1 cellular context compared by ENCODE assay signal in genomic region chr11:22192642-22193347, GRCh38.
TF ChIP-seq lines count a peak whose summit lies in the region.

Gene ANO5, plus strand, starts transcription at chr11:22193085. Its CDS starts 408 bp downstream, at chr11:22193493.

TF ChIP-seq in K562, 482 proteins besides CTCF, POLR2A, EP300 and RAD21 (continued from another document):
- TF ChIP-seq TRIM25 (IDR thresholded peaks at IDR 0.05; ENCODE audit: borderline replicate concordance) (no peak), POLR3G (IDR thresholded peaks at IDR 0.05; ENCODE audit: extremely low read depth, insufficient read length, insufficient replicate concordance) (no peak), ZNF263 (CRISPR knock-in tag; IDR thresholded peaks at IDR 0.05; ENCODE audit: borderline replicate concordance) (peak; percentile 75), CBX5 (IDR thresholded peaks at IDR 0.05; ENCODE audit: borderline replicate concordance, low read depth) (no peak), USF2 (CRISPR knock-in tag; IDR thresholded peaks at IDR 0.05) (no peak), ZNF133 (CRISPR knock-in tag; IDR thresholded peaks at IDR 0.05) (no peak), REST (CRISPR knock-in tag; IDR thresholded peaks at IDR 0.05; ENCODE audit: low read depth) (no peak), TFAM (CRISPR knock-in tag; conservative IDR thresholded peaks at IDR 0.05) (no peak), ZNF431 (CRISPR knock-in tag; IDR thresholded peaks at IDR 0.05) (no peak), ZBTB34 (CRISPR knock-in tag; IDR thresholded peaks at IDR 0.05) (no peak), HNRNPLL (IDR thresholded peaks at IDR 0.05; ENCODE audit: low read depth, low read length, poor library complexity, severe bottlenecking) (no peak), POLR2AphosphoS5 (IDR thresholded peaks at IDR 0.05; ENCODE audit: control insufficient read depth, insufficient read depth, low read depth, low read length) (no peak)
